In the genomic region with DNA sequence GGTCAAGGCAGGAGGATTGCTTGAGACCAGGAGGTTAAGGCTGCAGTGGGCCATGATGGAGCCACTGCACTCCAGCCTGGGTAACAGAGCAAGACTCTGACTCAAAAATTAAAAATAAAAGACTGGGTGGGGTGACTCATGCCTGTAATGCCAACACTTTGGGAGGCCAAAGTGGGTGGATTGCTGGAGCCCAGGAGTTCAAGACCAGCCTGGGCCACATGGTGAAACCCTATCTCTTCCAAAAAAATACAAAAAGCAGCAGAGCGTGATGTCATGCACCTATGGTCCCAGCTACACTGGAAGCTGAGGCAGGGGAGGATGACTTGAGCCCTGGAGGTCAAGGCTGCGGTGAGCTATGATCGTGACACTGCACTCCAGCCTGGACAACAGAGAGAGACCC, we compare ENCODE assay signal across 26 cellular contexts.
"Had no signal": no experiment of that assay in that cellular context is flagged by ENCODE, and none has a peak within 500 bp of the region (broad histone marks: within the 10 kb centered on the region; RNA-seq: fewer than 3 reads in every experiment).

No MANE protein-coding gene starts in this region.

- ATAC-seq: natural killer cell; right lobe of liver; stimulated activated naive B cell treated with anti-CD40 and anti-IgM and Interleukin-4, amounts not matched to agents 10 μg/mL and 1 μg/mL and 100 μg/mL, for 72 hours; stimulated activated naive CD8-positive, alpha-beta T cell treated with anti-CD3 and anti-CD28 coated beads, Interleukin-15, Interleukin-2, amounts not matched to agents 100 U/mL and 50 U/mL, for 24 hours had no signal

- H3K27me3 ChIP-seq: hepatocyte, right atrium auricular region, right lobe of liver, stomach, testis, thyroid gland, transverse colon, upper lobe of left lung, vagina had no signal

- H3K9ac ChIP-seq: parathyroid adenoma had no signal

- H3K36me3 ChIP-seq: left ventricle myocardium inferior, neutrophil, right atrium auricular region, right lobe of liver, stomach, thyroid gland, transverse colon, upper lobe of left lung, vagina had no signal

- H3K9me3 Mint-ChIP-seq: mesothelial cell of epicardium; naive B cell; natural killer cell; neural crest cell; stimulated activated naive B cell treated with anti-CD40 and anti-IgM and Interleukin-4, amounts not matched to agents 10 μg/mL and 1 μg/mL and 100 μg/mL, for 72 hours had no signal

- H3K79me2 ChIP-seq: hepatocyte, parathyroid adenoma had no signal

- H3K4me2 ChIP-seq: hepatocyte, smooth muscle cell had no signal

- H3K27me3 Mint-ChIP-seq: naive B cell; stimulated activated naive B cell treated with anti-CD40 and anti-IgM and Interleukin-4, amounts not matched to agents 10 μg/mL and 1 μg/mL and 100 μg/mL, for 72 hours had no signal

- H2AFZ ChIP-seq: hepatocyte, parathyroid adenoma had no signal

- H3K9me3 ChIP-seq: left ventricle myocardium inferior, neutrophil, right atrium auricular region, right lobe of liver, stomach, testis, thyroid gland, transverse colon, upper lobe of left lung, vagina had no signal

- H3K27ac Mint-ChIP-seq: mesothelial cell of epicardium; natural killer cell; progenitor cell of endocrine pancreas; stimulated activated naive B cell treated with anti-CD40 and anti-IgM and Interleukin-4, amounts not matched to agents 10 μg/mL and 1 μg/mL and 100 μg/mL, for 72 hours had no signal

- H3K4me3 ChIP-seq: hepatocyte, left ventricle myocardium inferior, lung, right atrium auricular region, right lobe of liver, smooth muscle cell, stomach, testis, thyroid gland, transverse colon, upper lobe of left lung, vagina had no signal

- H3K4me1 Mint-ChIP-seq: mesothelial cell of epicardium, natural killer cell had no signal

- H3K36me3 Mint-ChIP-seq: mesothelial cell of epicardium; naive B cell; natural killer cell; stimulated activated naive B cell treated with anti-CD40 and anti-IgM and Interleukin-4, amounts not matched to agents 10 μg/mL and 1 μg/mL and 100 μg/mL, for 72 hours had no signal

- H3K4me1 ChIP-seq: left ventricle myocardium inferior, parathyroid adenoma, right atrium auricular region, stomach, testis, thyroid gland, transverse colon, upper lobe of left lung, vagina had no signal

- H3K4me3 Mint-ChIP-seq: mesothelial cell of epicardium; naive B cell; natural killer cell; neural crest cell; stimulated activated naive B cell treated with anti-CD40 and anti-IgM and Interleukin-4, amounts not matched to agents 10 μg/mL and 1 μg/mL and 100 μg/mL, for 72 hours had no signal

- H3K27ac ChIP-seq: hepatocyte, left ventricle myocardium inferior, neutrophil, parathyroid adenoma, right atrium auricular region, right lobe of liver, stomach, testis, thyroid gland, transverse colon, upper lobe of left lung, vagina had no signal

- DNase-seq: islet precursor cell; left ventricle myocardium inferior; mesendoderm; naive B cell; natural killer cell; occipital lobe; right lobe of liver; stimulated activated CD4-positive, alpha-beta T cell treated with anti-CD3 and anti-CD28 coated beads, Interleukin-1b, Interleukin-23, amount 100 ng/mL, for 48 hours; stimulated activated CD4-positive, alpha-beta T cell treated with anti-CD3 and anti-CD28 coated beads, Interleukin-2, amount 100 ng/mL, for 48 hours; stimulated activated naive B cell treated with anti-CD40 and anti-IgM and Interleukin-4, amounts not matched to agents 10 μg/mL and 1 μg/mL and 100 μg/mL, for 72 hours; stimulated activated naive CD8-positive, alpha-beta T cell treated with anti-CD3 and anti-CD28 coated beads, Interleukin-15, Interleukin-2, amounts not matched to agents 100 U/mL and 50 U/mL, for 24 hours; stomach; testis; thyroid gland; transverse colon; upper lobe of left lung had no signal
